In the genomic region with DNA sequence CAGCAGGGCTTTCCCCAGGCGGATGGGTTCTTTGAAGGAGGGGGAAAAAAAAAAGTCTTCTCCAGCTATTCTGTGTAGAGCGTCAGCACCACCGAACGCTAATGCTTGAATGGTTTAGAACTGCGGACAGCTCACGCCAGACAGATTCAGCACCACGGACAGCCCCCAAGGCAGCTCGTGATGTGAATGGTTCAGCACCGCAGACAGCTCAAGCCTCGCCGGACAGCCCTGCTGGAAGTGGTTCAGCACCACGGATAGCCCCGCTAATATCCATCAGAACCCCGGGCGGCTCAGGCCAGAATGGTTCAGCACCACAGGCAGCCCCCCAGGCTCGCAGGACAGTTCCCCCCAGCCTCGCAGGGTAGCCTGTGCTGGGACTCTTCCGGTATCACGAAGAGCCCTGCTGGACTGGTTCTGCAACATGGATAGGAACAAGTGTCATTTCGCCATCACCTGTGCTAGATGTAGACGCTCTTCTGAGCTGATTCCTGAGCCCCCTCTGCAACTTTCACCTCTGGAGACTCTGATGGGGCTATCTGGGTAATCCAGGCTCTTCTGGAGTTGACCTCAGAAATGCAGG, we compare ENCODE assay signal across 8 cellular contexts.
DNase-seq lines count a peak whose midpoint lies in the region; ATAC-seq and TF ChIP-seq lines count a peak whose summit lies in the region.

No MANE protein-coding gene starts in this region.

- in situ Hi-C loops in T47D (cut with HindIII; ENCODE audit: low pct_unique_long_range_greater_than_20kb, low sequenced_read_pairs) = no loop called here

- TF ChIP-seq CTCF in GM10248 (IDR thresholded peaks at IDR 0.05; ENCODE audit: control extremely low read depth, extremely low read depth, low read depth, missing control alignments) = no peak

- ATAC-seq in HG02885 (IDR thresholded peaks at IDR 0.05; ENCODE audit: poor library complexity, unreplicated experiment) (no peak), HG02840 (IDR thresholded peaks at IDR 0.05; ENCODE audit: low FRiP score, unreplicated experiment) (no peak)

- POLR2A ChIA-PET in GM10248 (lab: Yijun Ruan, JAX) = no interaction called here

- CTCF ChIA-PET in GM10248 (lab: Yijun Ruan, JAX) = no interaction called here

- DNase-seq in GM10248 (ENCODE audit: extremely low spot score) (peak; percentile 33), NOMO-1 treated with dmso at 0.1 percent for 144 hours (lab: John Stamatoyannopoulos, UW; ENCODE audit: unreplicated experiment) (peak; percentile 55), T47D (ENCODE audit: low read depth in 1 of 2, low spot score in 1 of 2) (peak; percentile 68 to 94), islet precursor cell (peak; percentile 85), NCI-H2171 (lab: John Stamatoyannopoulos, UW) (no peak)
- DNase-seq in stimulated activated CD4-positive, alpha-beta T cell treated with anti-CD3 and anti-CD28 coated beads, Interleukin-4, amount 100 ng/mL, for 1 hour = peak; percentile 6
